Comparison of ENCODE assay signal across 23 cellular contexts in the genomic region with DNA sequence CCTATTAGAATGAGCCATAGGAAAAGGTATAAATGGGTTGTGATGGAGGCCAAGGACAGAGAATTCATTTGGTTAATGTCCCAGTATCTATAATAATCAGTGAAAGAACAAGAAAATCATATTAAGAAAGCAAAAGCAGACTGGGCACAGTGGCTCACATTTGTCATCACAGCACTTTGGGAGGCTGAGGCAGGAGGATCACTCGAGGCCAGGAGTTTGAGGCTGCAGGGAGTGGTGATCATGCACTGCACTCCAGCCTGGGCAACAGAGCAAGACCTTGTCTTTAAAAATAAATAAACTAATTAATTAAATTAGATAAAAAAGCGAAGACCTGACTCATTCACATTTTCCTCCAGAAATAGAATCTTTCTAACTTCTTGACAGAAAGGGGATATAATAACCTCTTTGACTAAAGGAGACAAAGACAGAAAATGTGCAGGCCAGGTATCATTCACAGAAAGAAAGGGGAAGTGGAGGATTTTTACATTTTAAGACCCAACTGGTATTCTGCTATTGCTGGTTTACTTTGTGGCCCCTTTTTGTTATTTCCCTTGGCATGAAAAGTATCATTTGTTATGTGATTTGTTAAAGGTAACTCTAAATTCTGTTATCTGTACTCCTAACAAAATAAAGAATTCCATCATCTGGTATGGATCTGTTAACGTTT. TPM values are rescaled to one million over a fixed set of nuclear protein-coding genes. Genes with fewer than 3 reads are reported as not detected.
A peak's percentile ranks its signal among the peaks of the same experiment; 100 is the strongest.
DNase-seq lines count a peak whose midpoint lies in the region; ATAC-seq, FAIRE-seq and TF ChIP-seq lines count a peak whose summit lies in the region.
"Had no signal": no experiment of that assay in that cellular context is flagged by ENCODE, and none has a peak within 500 bp of the region (broad histone marks: within the 10 kb centered on the region; RNA-seq: fewer than 3 reads in every experiment).

No MANE protein-coding gene starts in this region.

- no peak for FAIRE-seq in GM12891 (lab: Jason Lieb, UNC)
- no peak for FAIRE-seq in GM12878 (lab: Jason Lieb, UNC)
- FAIRE-seq: HTR-8/SVneo, kidney had no signal

- H3K9ac ChIP-seq in GM12878 (ENCODE audit: control insufficient read depth, insufficient read depth, low read length), result no peak overlapping the region

- no peak overlapping the region for H3K4me2 ChIP-seq in GM12878 (ENCODE audit: control insufficient read depth, insufficient read depth)

- in situ Hi-C loops in GM12878 (cut with MboI) (loop anchor here (5.0 kb wide), 1 partner anchor 71 kb away; a partner anchor contains a TSS), G401 (cut with HindIII; ENCODE audit: low sequenced_read_pairs) (no loop called here)

- H3K79me2 ChIP-seq in GM12878 (ENCODE audit: control insufficient read depth, insufficient read depth, low read length), result no peaks in the 10 kb centered on the region

- H3K27me3 ChIP-seq in GM12878 (replicated peaks in 1 of 2; ENCODE audit: control insufficient read depth in 2 of 2, insufficient read depth in 2 of 2, low read length in 1 of 2), result no peaks in the 10 kb centered on the region
- H3K27me3 ChIP-seq: cardiac muscle cell, tibial nerve had no signal

- H3K4me1 Mint-ChIP-seq in CD14-positive monocyte (peaks cover 6% of the 10 kb centered on the region), natural killer cell (peaks cover 71 to 73% of the 10 kb centered on the region in 2 donors)

- TF ChIP-seq CTCF in CD14-positive monocyte (IDR thresholded peaks at IDR 0.05) (no peak), GM12878 (IDR thresholded peaks at IDR 0.05 in 2 of 3, conservative IDR thresholded peaks at IDR 0.05 in 1 of 3; ENCODE audit: control insufficient read depth in 2 of 3, extremely low read depth in 1 of 3, insufficient read depth in 1 of 3, low read depth in 3 of 3, low read length in 3 of 3) (no peak), natural killer cell (IDR thresholded peaks at IDR 0.05) (no peak)

- H3K27ac Mint-ChIP-seq in CD14-positive monocyte (peak overlapping the region in 5 of 7 donors; percentile 22 to 77 (median 70)), natural killer cell (peak overlapping the region; percentile 92 to 96)

- CTCF ChIA-PET in GM12878 (lab: Yijun Ruan, JAX), result interaction anchor here (1.0 to 4.1 kb wide), 3 partner anchors 15 to 262 kb away, joined by 3 to 33 read pairs (median 4); no protein-coding TSS in a partner anchor

- TSS peak; percentile 6 for BruUV-seq in GM12878 (replicated peaks; lab: Mats Ljungman, UMichigan)

- TF ChIP-seq POLR2A in GM12891 (IDR thresholded peaks at IDR 0.05; ENCODE audit: low read depth, low read length), result no peak
- TF ChIP-seq POLR2A in GM12878 (IDR thresholded peaks at IDR 0.05; ENCODE audit: low read depth, low read length), result no peak

- H3K9me3 ChIP-seq in GM12878 (replicated peaks; ENCODE audit: control insufficient read depth, insufficient read depth, low read length), result no peaks in the 10 kb centered on the region
- H3K9me3 ChIP-seq: tibial nerve had no signal

- TF ChIP-seq RAD21 in GM12878 (IDR thresholded peaks at IDR 0.05; ENCODE audit: insufficient read depth, low read depth, low read length), result no peak

- RAD21 ChIA-PET in GM12878 (lab: Charles Lee; ENCODE audit: unreplicated experiment), result interaction anchor here (0.6 kb wide), 1 partner anchor 113 kb away, joined by 3 read pairs; no protein-coding TSS in a partner anchor

- peaks cover 7% of the 10 kb centered on the region; the same call in 1 of the 2 replicates for H3K4me1 ChIP-seq in GM12878 (ENCODE audit: control insufficient read depth, insufficient read depth, low read length)

- TF ChIP-seq EP300 in GM12878 (IDR thresholded peaks at IDR 0.05; ENCODE audit: borderline replicate concordance in 1 of 2, control insufficient read depth in 1 of 2, low read depth in 2 of 2, low read length in 2 of 2), result no peak

- intact Hi-C loops in CD14-positive monocyte (cut with micrococcal nuclease), result no loop called here
- intact Hi-C loops in GM12878 (cut with micrococcal nuclease; ENCODE audit: unreplicated experiment), result no loop called here
- intact Hi-C loops in natural killer cell (cut with micrococcal nuclease), result loop anchor here (2.0 kb wide), 1 partner anchor 98 kb away; a partner anchor contains a TSS

- H3K36me3 Mint-ChIP-seq in CD14-positive monocyte (peaks cover 56 to 66% of the 10 kb centered on the region in 2 donors), natural killer cell (no peaks in the 10 kb centered on the region)

- POLR2A ChIA-PET in GM12878 (lab: Charles Lee), result interaction anchor here (1.4 to 4.1 kb wide), 2 partner anchors 16 to 70 kb away, joined by 5 to 27 read pairs; a partner anchor contains a TSS

- SMC1A ChIA-PET in GM12878 (lab: Charles Lee; ENCODE audit: uncharacterized antibody, unreplicated experiment), result interaction anchor here (0.9 to 8.8 kb wide), 3 partner anchors 15 to 70 kb away, joined by 3 to 167 read pairs (median 23); a partner anchor contains a TSS

- H3K4me3 ChIP-seq in GM12878, result no peak overlapping the region
- H3K4me3 ChIP-seq: cardiac muscle cell, lung, tibial nerve had no signal

- H4K20me1 ChIP-seq in GM12878 (ENCODE audit: control insufficient read depth, insufficient read depth), result no peaks in the 10 kb centered on the region

- 96% methylated on average over 3 of the region's 3 CpGs for WGBS in GM12878 (ENCODE audit: insufficient coverage, insufficient replicate concordance, low lambda C conversion rate, missing lambda C conversion rate)

- peaks cover 1 to 9% of the 10 kb centered on the region in 2 experiments; a peak in 2 of 4 replicates for H3K36me3 ChIP-seq in GM12878 (ENCODE audit: control insufficient read depth in 2 of 2, insufficient read depth in 2 of 2, low read length in 1 of 2)
- H3K36me3 ChIP-seq: cardiac muscle cell had no signal

- H3K27ac ChIP-seq in GM12878 (ENCODE audit: control insufficient read depth, insufficient read depth), result no peak overlapping the region

- no peaks in the 10 kb centered on the region for H3K9me3 Mint-ChIP-seq in CD14-positive monocyte
- H3K9me3 Mint-ChIP-seq in natural killer cell, result no peaks in the 10 kb centered on the region

- DNase-seq in CD14-positive monocyte (ENCODE audit: low spot score) (no peak), GM12891 (ENCODE audit: insufficient read length, low spot score) (no peak), GM12878 (ENCODE audit: low read depth, low spot score) (no peak), natural killer cell (no peak), GF-D8 (lab: John Stamatoyannopoulos, UW) (no peak), G401 (ENCODE audit: low spot score) (no peak)
- DNase-seq: activated CD4-positive, CD25-positive, alpha-beta regulatory T cell treated with anti-CD3 and anti-CD28 coated beads, Interleukin-2, amount 50 U/mL, for 72 hours; activated effector memory CD4-positive, alpha-beta T cell treated with anti-CD3 and anti-CD28 coated beads, Interleukin-2, amount 50 U/mL, for 16 hours; amygdala; foreskin fibroblast; hippocampal formation; kidney; NCI-H2107; NCI-H510A treated with DMSO at 0.1 percent for 48 hours; stimulated activated CD4-positive, alpha-beta T cell treated with anti-CD3 and anti-CD28 coated beads, Interleukin-2, amount 100 ng/mL, for 24 hours; stimulated activated naive CD8-positive, alpha-beta T cell treated with anti-CD3 and anti-CD28 coated beads, Interleukin-15, Interleukin-2, amounts not matched to agents 100 U/mL and 50 U/mL, for 24 hours; T1000 had no signal

- H3K4me3 Mint-ChIP-seq in CD14-positive monocyte (no peak overlapping the region), natural killer cell (peak overlapping the region; percentile 84)

- ATAC-seq in GM12878, result no peak
- no peak for ATAC-seq in natural killer cell
- ATAC-seq in GM21447 (IDR thresholded peaks at IDR 0.05; ENCODE audit: unreplicated experiment), result no peak
- ATAC-seq: HCT116; stimulated activated naive CD8-positive, alpha-beta T cell treated with anti-CD3 and anti-CD28 coated beads, Interleukin-15, Interleukin-2, amounts not matched to agents 100 U/mL and 50 U/mL, for 24 hours had no signal

- no peaks in the 10 kb centered on the region for H3K27me3 Mint-ChIP-seq in CD14-positive monocyte (ENCODE audit: low read depth in 3 of 3)
- no peaks in the 10 kb centered on the region for H3K27me3 Mint-ChIP-seq in natural killer cell (ENCODE audit: low read depth in 2 of 2)

- H2AFZ ChIP-seq in GM12878 (ENCODE audit: control insufficient read depth, low read depth, low read length), result no peak overlapping the region

TF ChIP-seq in GM12891, 5 proteins besides CTCF, POLR2A, EP300 and RAD21:
- TF ChIP-seq TAF1 (IDR thresholded peaks at IDR 0.05; ENCODE audit: low read depth, low read length) (no peak), SPI1 (IDR thresholded peaks at IDR 0.05; ENCODE audit: low read depth, low read length) (peak; percentile 77)
TF ChIP-seq in GM12891: peak in this region for 1.

RNA-seq across cellular contexts. Expression of a gene that starts 31.9 kb away (rescaled TPM):
- polyA plus RNA-seq in CD14-positive monocyte (1 to 10 TPM in 1 of 2 donors, under 1 TPM in 1; 0.88 to 2.4 TPM), GM12878 (2011; rRNA removed) (7.5 and 8.5 TPM in 2 replicates), GM12878 (2014; fragmentation: Illumina TruSeq; extraction: Trizol) (17.2 and 34.9 TPM in 2 replicates), GM12878 (2014; fragmentation: Nextera tagmentation; extraction: Ambion mirVana) (1 to 10 TPM; 1.8 to 3.2 TPM), GM12878 (2014; rRNA removed) (46.3 and 48.8 TPM in 2 replicates), GM12878 (2016; fragmentation: Nextera tagmentation; extraction: Ambion mirVana) (10 to 100 TPM; 46.6 TPM)
- polyA plus RNA-seq in GM12891 (2012; ENCODE audit: low read depth, missing spikeins), result 6.2 TPM
- total RNA-seq in GM12878 (2013; cell fraction: nucleolus; rRNA removed), result 24.2 and 24.6 TPM in 2 replicates
- total RNA-seq in GM12878 (2014; rRNA removed) (38.9 and 40.2 TPM in 2 replicates), GM12878 (2014; rRNA removed; fragmentation: Illumina TruSeq; extraction: Trizol) (18.4 and 19.5 TPM in 2 replicates), GM12878 (2021) (48.0 and 52.5 TPM in 2 replicates), natural killer cell (10 to 100 TPM; 39.4 to 52.1 (median 49.9) TPM)
- 5.4 TPM for polyA plus RNA-seq in GM12878 (2011; ENCODE audit: low read depth)
- 10.7 and 10.8 TPM in 2 replicates for polyA plus RNA-seq in GM12878 (2011; cell fraction: cytosol; rRNA removed)
- polyA plus RNA-seq in GM12878 (2011; cell fraction: nucleus; rRNA removed), result 24.6 and 25.9 TPM in 2 replicates
- 8.6 and 11.0 TPM in 2 replicates for polyA plus RNA-seq in GM12878 (2012)
- polyA minus RNA-seq in GM12878 (2011; rRNA and poly(A)+ RNA removed), result 8.0 and 11.8 TPM in 2 replicates
- polyA minus RNA-seq in GM12878 (2011; cell fraction: cytosol; rRNA and poly(A)+ RNA removed), result 1.2 and 1.6 TPM in 2 replicates
- 6.0 and 7.0 TPM in 2 replicates for polyA minus RNA-seq in GM12878 (2011; cell fraction: nucleus; rRNA and poly(A)+ RNA removed)
- total RNA-seq in G401 (2014; rRNA removed; shearing (Covaris generic)), result 0.07 and 0.12 TPM in 2 replicates

Comparison
In these comparisons a context has a peak if more than half of its experiments do, and no peak if none do; other contexts are left out.
1. RNA of a gene that starts 31.9 kb away (total RNA-seq): 39.4 to 52.1 TPM in natural killer cell and 18.4 to 52.5 TPM in GM12878; 0.07 to 0.12 TPM in G401; every median in the first group is over 10 times any median in the second.